In genomic region chr1:22827666-22828065, GRCh38 we compare ENCODE assay signal across 28 cellular contexts.
DNase-seq lines count a peak whose midpoint lies in the region; ATAC-seq, FAIRE-seq and TF ChIP-seq lines count a peak whose summit lies in the region.
"Had no signal": no experiment of that assay in that cellular context is flagged by ENCODE, and none has a peak within 500 bp of the region (broad histone marks: within the 10 kb centered on the region; RNA-seq: fewer than 3 reads in every experiment).

No MANE protein-coding gene starts in this region.

- in situ Hi-C loops in G401 (cut with HindIII; ENCODE audit: low sequenced_read_pairs) = no loop called here

- H4K20me1 ChIP-seq in HCT116 (ENCODE audit: insufficient read depth) (no peaks in the 10 kb centered on the region), PC-3 (ENCODE audit: low read length) (no peaks in the 10 kb centered on the region)

- peaks cover 17% of the 10 kb centered on the region for H3K27me3 Mint-ChIP-seq in activated T-helper 17 cell treated with anti-CD3 and anti-CD28 coated beads, Interleukin-2, amount 50 U/mL, for 72 hours

- H3K27me3 ChIP-seq in HCT116 (ENCODE audit: insufficient read depth, low read length) = no peaks in the 10 kb centered on the region
- H3K27me3 ChIP-seq in PC-3 (ENCODE audit: low read length) = no peaks in the 10 kb centered on the region
- H3K27me3 ChIP-seq in left ventricle myocardium inferior (ENCODE audit: low read depth) = peaks cover 4% of the 10 kb centered on the region
- no peaks in the 10 kb centered on the region for H3K27me3 ChIP-seq in pancreas
- H3K27me3 ChIP-seq: suprapubic skin, uterus had no signal

- CTCF ChIA-PET in HCT116 (lab: Charles Lee) (no interaction called here), PC-3 (lab: Charles Lee) (no interaction called here)

- H3K9me3 ChIP-seq in HCT116 (ENCODE audit: control insufficient read depth in 1 of 2, insufficient read depth in 1 of 2, low read depth in 1 of 2, low read length in 2 of 2) = no peaks in the 10 kb centered on the region
- no peaks in the 10 kb centered on the region for H3K9me3 ChIP-seq in PC-3 (ENCODE audit: low read length)
- no peaks in the 10 kb centered on the region for H3K9me3 ChIP-seq in left ventricle myocardium inferior (replicated peaks)
- H3K9me3 ChIP-seq in pancreas = no peaks in the 10 kb centered on the region
- H3K9me3 ChIP-seq: left lung, suprapubic skin, uterus had no signal

- H3K4me1 Mint-ChIP-seq in activated T-helper 17 cell treated with anti-CD3 and anti-CD28 coated beads, Interleukin-2, amount 50 U/mL, for 72 hours = no peaks in the 10 kb centered on the region
- H3K4me1 Mint-ChIP-seq: CD4-positive, CD25-positive, alpha-beta regulatory T cell; stimulated activated effector memory CD8-positive, alpha-beta T cell treated with anti-CD3 and anti-CD28 coated beads, Interleukin-12 subunit alpha, Interleukin-12 subunit beta, amount 100 ng/mL, for 72 hours had no signal

- H3K9me2 ChIP-seq in HCT116 (ENCODE audit: insufficient read depth) = no peaks in the 10 kb centered on the region
- H3K9me2 ChIP-seq in PC-3 (replicated peaks; ENCODE audit: low read length) = no peaks in the 10 kb centered on the region

- FAIRE-seq in pancreas (lab: Jason Lieb, UNC) = no peak
- FAIRE-seq: RCC 7860, TTC549 had no signal

- intact Hi-C loops in HCT116 (cut with micrococcal nuclease) (no loop called here), PC-3 (cut with micrococcal nuclease) (no loop called here), left ventricle myocardium inferior (cut with micrococcal nuclease) (no loop called here), pancreas (cut with DNase I) (no loop called here)

- no peaks in the 10 kb centered on the region for H3K36me3 Mint-ChIP-seq in activated T-helper 17 cell treated with anti-CD3 and anti-CD28 coated beads, Interleukin-2, amount 50 U/mL, for 72 hours (ENCODE audit: low read depth)
- H3K36me3 Mint-ChIP-seq: activated CD4-positive, alpha-beta memory T cell treated with anti-CD3 and anti-CD28 coated beads for 36 hours; CD4-positive, CD25-positive, alpha-beta regulatory T cell; IgD-negative memory B cell; natural killer cell; stimulated activated effector memory CD8-positive, alpha-beta T cell treated with anti-CD3 and anti-CD28 coated beads, Interleukin-12 subunit alpha, Interleukin-12 subunit beta, amount 100 ng/mL, for 72 hours had no signal

- RAD21 ChIA-PET in HCT116 (lab: Charles Lee; ENCODE audit: low non-redundant PET in 1 of 2, low total read pairs in 2 of 2, uncharacterized antibody in 2 of 2, unreplicated experiment in 2 of 2) = no interaction called here

- peak overlapping the region; percentile 78 for H3K4me2 ChIP-seq in HCT116 (ENCODE audit: low read length)
- peak overlapping the region; percentile 81; the same call in 1 of the 2 replicates for H3K4me2 ChIP-seq in PC-3 (ENCODE audit: low read length)

- TF ChIP-seq RAD21 in HCT116 (IDR thresholded peaks at IDR 0.05; ENCODE audit: low read depth) = no peak

- DNase-seq in HCT116 (ENCODE audit: low read depth, low spot score) = no peak
- no peak for DNase-seq in PC-3
- DNase-seq in left ventricle myocardium inferior = peak; percentile 68
- peak in 2 of 6 donors; percentile 35 to 44 for DNase-seq in pancreas
- DNase-seq in G401 (ENCODE audit: low spot score) = no peak
- no peak for DNase-seq in stimulated activated naive CD4-positive, alpha-beta T cell (lab: John Stamatoyannopoulos, UW)
- DNase-seq: activated CD4-positive, alpha-beta memory T cell treated with anti-CD3 and anti-CD28 coated beads for 36 hours; activated CD4-positive, CD25-positive, alpha-beta regulatory T cell treated with anti-CD3 and anti-CD28 coated beads, Interleukin-2, amount 50 U/mL, for 72 hours; activated CD8-positive, alpha-beta memory T cell treated with anti-CD3 and anti-CD28 coated beads, Interleukin-2, amount 50 U/mL, for 4 hours; activated naive CD4-positive, alpha-beta T cell treated with anti-CD3 and anti-CD28 coated beads, Interleukin-2, amount 50 U/mL, for 16 hours; amniotic stem cell; CD4-positive, CD25-positive, alpha-beta regulatory T cell; foreskin melanocyte; hippocampal formation; left lung; natural killer cell; NCI-H1930; NCI-H2227 treated with DMSO at 0.1 percent for 48 hours; stimulated activated CD4-positive, alpha-beta T cell treated with anti-CD3 and anti-CD28 coated beads, Interleukin-4, amount 100 ng/mL, for 24 hours; uterus had no signal

- H3K36me3 ChIP-seq in HCT116 (ENCODE audit: control insufficient read depth in 1 of 2, insufficient read depth in 2 of 2, low read length in 2 of 2) = no peaks in the 10 kb centered on the region
- no peaks in the 10 kb centered on the region for H3K36me3 ChIP-seq in PC-3 (ENCODE audit: low read depth, low read length)
- no peaks in the 10 kb centered on the region for H3K36me3 ChIP-seq in left ventricle myocardium inferior
- no peaks in the 10 kb centered on the region for H3K36me3 ChIP-seq in pancreas
- H3K36me3 ChIP-seq: left lung, suprapubic skin, uterus had no signal

- no peak overlapping the region for H3K27ac Mint-ChIP-seq in activated T-helper 17 cell treated with anti-CD3 and anti-CD28 coated beads, Interleukin-2, amount 50 U/mL, for 72 hours
- H3K27ac Mint-ChIP-seq: activated CD4-positive, alpha-beta memory T cell treated with anti-CD3 and anti-CD28 coated beads for 36 hours; CD4-positive, CD25-positive, alpha-beta regulatory T cell; natural killer cell; stimulated activated effector memory CD8-positive, alpha-beta T cell treated with anti-CD3 and anti-CD28 coated beads, Interleukin-12 subunit alpha, Interleukin-12 subunit beta, amount 100 ng/mL, for 72 hours; T-helper 1 cell treated with Interleukin-12 subunit alpha and Interleukin-12 subunit beta and Interleukin-4 antibody, amounts not matched to agents 30 μg/mL and 1 μg/mL, for 36 hours had no signal

- H3K4me3 ChIP-seq in HCT116 (replicated peaks in 1 of 2; ENCODE audit: low read depth in 1 of 2, low read length in 2 of 2) = no peak overlapping the region; a peak in 1 of 4 replicates
- no peak overlapping the region for H3K4me3 ChIP-seq in PC-3 (ENCODE audit: low read length)
- H3K4me3 ChIP-seq in left ventricle myocardium inferior = no peak overlapping the region
- H3K4me3 ChIP-seq in pancreas = no peak overlapping the region
- H3K4me3 ChIP-seq: left lung, suprapubic skin, uterus had no signal

- H3K79me2 ChIP-seq in HCT116 (ENCODE audit: insufficient read depth, low read length) (no peaks in the 10 kb centered on the region), PC-3 (ENCODE audit: low read length) (no peaks in the 10 kb centered on the region)

- H3K4me1 ChIP-seq in HCT116 (ENCODE audit: control insufficient read depth in 1 of 2, insufficient read depth in 2 of 2, low read length in 2 of 2) (peaks cover 66 to 82% of the 10 kb centered on the region in 2 experiments), PC-3 (ENCODE audit: insufficient read depth, low read length) (peaks cover 55% of the 10 kb centered on the region), left ventricle myocardium inferior (peaks cover 35% of the 10 kb centered on the region), pancreas (peaks cover 18 to 24% (median 19%) of the 10 kb centered on the region in 3 donors)
- H3K4me1 ChIP-seq: uterus had no signal

- H3K9me3 Mint-ChIP-seq in activated T-helper 17 cell treated with anti-CD3 and anti-CD28 coated beads, Interleukin-2, amount 50 U/mL, for 72 hours = no peaks in the 10 kb centered on the region
- H3K9me3 Mint-ChIP-seq: activated CD4-positive, alpha-beta memory T cell treated with anti-CD3 and anti-CD28 coated beads for 36 hours; CD4-positive, CD25-positive, alpha-beta regulatory T cell; natural killer cell; stimulated activated effector memory CD8-positive, alpha-beta T cell treated with anti-CD3 and anti-CD28 coated beads, Interleukin-12 subunit alpha, Interleukin-12 subunit beta, amount 100 ng/mL, for 72 hours; T-helper 1 cell treated with Interleukin-12 subunit alpha and Interleukin-12 subunit beta and Interleukin-4 antibody, amounts not matched to agents 30 μg/mL and 1 μg/mL, for 36 hours had no signal

- ATAC-seq in HCT116 (no peak), PC-3 (no peak), pancreas (peak in 2 of 4 donors; percentile 6 to 11)
- ATAC-seq in activated T-helper 17 cell treated with anti-CD3 and anti-CD28 coated beads, Interleukin-2, amount 50 U/mL, for 72 hours (replicated peaks) = no peak
- ATAC-seq: esophagus mucosa; natural killer cell; stimulated activated effector memory CD8-positive, alpha-beta T cell treated with anti-CD3 and anti-CD28 coated beads, Interleukin-12 subunit alpha, Interleukin-12 subunit beta, amount 100 ng/mL, for 72 hours had no signal

- H2AFZ ChIP-seq in HCT116 (ENCODE audit: low read depth, low read length, poor library complexity, severe bottlenecking) (no peak overlapping the region), PC-3 (ENCODE audit: low read length) (no peak overlapping the region)

- H3F3A ChIP-seq in PC-3 (ENCODE audit: low read length, unreplicated experiment) = peaks cover 4% of the 10 kb centered on the region

- no peak overlapping the region for H3K4me3 Mint-ChIP-seq in activated T-helper 17 cell treated with anti-CD3 and anti-CD28 coated beads, Interleukin-2, amount 50 U/mL, for 72 hours
- H3K4me3 Mint-ChIP-seq: activated CD4-positive, alpha-beta memory T cell treated with anti-CD3 and anti-CD28 coated beads for 36 hours; CD4-positive, CD25-positive, alpha-beta regulatory T cell; IgD-negative memory B cell; natural killer cell; stimulated activated effector memory CD8-positive, alpha-beta T cell treated with anti-CD3 and anti-CD28 coated beads, Interleukin-12 subunit alpha, Interleukin-12 subunit beta, amount 100 ng/mL, for 72 hours; T-helper 1 cell treated with Interleukin-12 subunit alpha and Interleukin-12 subunit beta and Interleukin-4 antibody, amounts not matched to agents 30 μg/mL and 1 μg/mL, for 36 hours had no signal

- H3K27ac ChIP-seq in HCT116 (ENCODE audit: low read depth, low read length) (no peak overlapping the region), PC-3 (ENCODE audit: low read length) (peak overlapping the region; percentile 77; the same call in 1 of the 2 replicates), left ventricle myocardium inferior (replicated peaks) (peak overlapping the region; percentile 89), pancreas (peak overlapping the region in 3 of 4 donors; percentile 65 to 82 (median 75))
- H3K27ac ChIP-seq: left lung, suprapubic skin had no signal

- POLR2A ChIA-PET in HCT116 (lab: Charles Lee) = no interaction called here
- POLR2A ChIA-PET in PC-3 (lab: Charles Lee; ENCODE audit: unreplicated experiment) = no interaction called here

- TF ChIP-seq CTCF in HCT116 (IDR thresholded peaks at IDR 0.05 in 2 of 3, conservative IDR thresholded peaks at IDR 0.05 in 1 of 3; ENCODE audit: borderline replicate concordance in 1 of 3, insufficient read depth in 1 of 3, low read depth in 2 of 3, low read length in 2 of 3) (no peak), PC-3 (conservative IDR thresholded peaks at IDR 0.05; ENCODE audit: low read depth, low read length) (no peak), left ventricle myocardium inferior (IDR thresholded peaks at IDR 0.05; ENCODE audit: borderline replicate concordance) (no peak), pancreas (IDR thresholded peaks at IDR 0.05) (no peak)

- no peak for TF ChIP-seq POLR2A in HCT116 (IDR thresholded peaks at IDR 0.05; ENCODE audit: borderline replicate concordance, extremely low read depth, insufficient read depth, insufficient read length)

- H3K9ac ChIP-seq in HCT116 (ENCODE audit: low read length) (peak overlapping the region; percentile 59), PC-3 (ENCODE audit: low read length) (no peak overlapping the region)

- 16 to 18% methylated on average over 5 of the region's 5 CpGs for WGBS in pancreas, 2 donors

- no TSS peak for BruUV-seq in HCT116 (replicated peaks; lab: Mats Ljungman, UMichigan)
- BruUV-seq in PC-3 (replicated peaks; lab: Mats Ljungman, UMichigan) = no TSS peak
